In genomic region chr22:30249049-30250038, GRCh38 we compare ENCODE assay signal across 10 cellular contexts. TPM values are rescaled to one million over a fixed set of nuclear protein-coding genes. Genes with fewer than 3 reads are reported as not detected.
DNase-seq lines count a peak whose midpoint lies in the region; ATAC-seq, FAIRE-seq and TF ChIP-seq lines count a peak whose summit lies in the region.
"Had no signal": no experiment of that assay in that cellular context is flagged by ENCODE, and none has a peak within 500 bp of the region (broad histone marks: within the 10 kb centered on the region; RNA-seq: fewer than 3 reads in every experiment).

No MANE protein-coding gene starts in this region.

- peak overlapping the region; percentile 99 for H3K14ac ChIP-seq in neuronal stem cell (ENCODE audit: low read length)

- no peak overlapping the region for H4K91ac ChIP-seq in neuronal stem cell (ENCODE audit: low read depth, low read length, poor library complexity)

- ATAC-seq in HG03139 (IDR thresholded peaks at IDR 0.05; ENCODE audit: unreplicated experiment) (no peak), pancreas (no peak)

- H3K36me3 ChIP-seq in HEK293 (ENCODE audit: control insufficient read depth in 2 of 2, insufficient read depth in 1 of 2, low read length in 2 of 2) (peaks cover 0 to 5% of the 10 kb centered on the region in 2 experiments; a peak in 1 of 3 replicates), colonic mucosa (no peaks in the 10 kb centered on the region), neuronal stem cell (replicated peaks in 1 of 2; ENCODE audit: control insufficient read depth in 2 of 2, insufficient read depth in 2 of 2, low read length in 2 of 2) (peaks cover 0 to under 1% of the 10 kb centered on the region in 2 donors), pancreas (no peaks in the 10 kb centered on the region)

- H3K18ac ChIP-seq in neuronal stem cell (ENCODE audit: low read length), result peak overlapping the region; percentile 55

- peak overlapping the region; percentile 24 for H4K8ac ChIP-seq in neuronal stem cell (ENCODE audit: low read depth, low read length)

- peak overlapping the region; percentile 5 for H2BK15ac ChIP-seq in neuronal stem cell (ENCODE audit: low read length)

- H3K4me1 ChIP-seq in HEK293 (ENCODE audit: control insufficient read depth, insufficient read depth, low read length), result peaks cover 3% of the 10 kb centered on the region
- H3K4me1 ChIP-seq in colonic mucosa, result peaks cover 26% of the 10 kb centered on the region
- H3K4me1 ChIP-seq in neuronal stem cell (ENCODE audit: control insufficient read depth in 2 of 2, insufficient read depth in 1 of 2, low read depth in 1 of 2, low read length in 2 of 2), result peaks cover 23 to 46% of the 10 kb centered on the region in 2 donors
- H3K4me1 ChIP-seq in pancreas, result no peaks in the 10 kb centered on the region

- peak overlapping the region; percentile 66 for H2AFZ ChIP-seq in neuronal stem cell (ENCODE audit: low read length)

- no peak for TF ChIP-seq CTCF in HEK293 (tag by site-specific recombination; IDR thresholded peaks at IDR 0.05)
- TF ChIP-seq CTCF in colonic mucosa (IDR thresholded peaks at IDR 0.05), result no peak
- no peak for TF ChIP-seq CTCF in pancreas (IDR thresholded peaks at IDR 0.05)

- H2BK5ac ChIP-seq in neuronal stem cell (ENCODE audit: low read length), result no peak overlapping the region

- H3K23ac ChIP-seq in neuronal stem cell (ENCODE audit: low read depth, low read length, poor library complexity), result peak overlapping the region; percentile 1

- WGBS in neuronal stem cell (ENCODE audit: extremely low coverage in 2 of 2, insufficient read length in 2 of 2, insufficient replicate concordance in 1 of 2), 2 donors, result no CpG with 5 or more reads among the region's 27 CpGs
- 75 to 80% methylated on average over 27 of the region's 27 CpGs for WGBS in pancreas, 2 donors

- POLR2A ChIA-PET in HEK293 (lab: Yijun Ruan, JAX), result no interaction called here

- H3K9ac ChIP-seq in colonic mucosa (ENCODE audit: low read depth in 2 of 2, low read length in 2 of 2) (peak overlapping the region; percentile 37 to 78), neuronal stem cell (ENCODE audit: low read depth, low read length, poor library complexity) (peak overlapping the region; percentile 66)

- no peak overlapping the region for H3K27ac ChIP-seq in HEK293 (ENCODE audit: extremely low read depth, low read depth, low read length)
- no peak overlapping the region for H3K27ac ChIP-seq in colonic mucosa
- H3K27ac ChIP-seq in neuronal stem cell (replicated peaks; ENCODE audit: low read length), result no peak overlapping the region
- H3K27ac ChIP-seq in pancreas, result no peak overlapping the region

- peak overlapping the region; percentile 65 for H2BK12ac ChIP-seq in neuronal stem cell (ENCODE audit: low read length)

- no peaks in the 10 kb centered on the region for H3K79me1 ChIP-seq in neuronal stem cell (ENCODE audit: low read depth, low read length)

- H3K4me2 ChIP-seq in neuronal stem cell (ENCODE audit: insufficient read depth, low read length, poor library complexity, severe bottlenecking), result no peak overlapping the region

- H3K4me3 ChIP-seq in HEK293 (ENCODE audit: low read depth, low read length) (no peak overlapping the region), colonic mucosa (no peak overlapping the region), neuronal stem cell (ENCODE audit: low read length in 2 of 2) (no peak overlapping the region), pancreas (no peak overlapping the region)

- H3K27me3 ChIP-seq in colonic mucosa, result peaks cover 6% of the 10 kb centered on the region
- H3K27me3 ChIP-seq in neuronal stem cell (ENCODE audit: control insufficient read depth in 3 of 3, insufficient read depth in 3 of 3, low read depth in 1 of 3, low read length in 3 of 3), result peaks cover 0 to 11% (median 0%) of the 10 kb centered on the region in 3 experiments
- H3K27me3 ChIP-seq in pancreas, result no peaks in the 10 kb centered on the region

- peak overlapping the region; percentile 81 for H2BK120ac ChIP-seq in neuronal stem cell (ENCODE audit: low read depth, low read length)

- DNase-seq in colonic mucosa (peak; percentile 54), neuronal stem cell (ENCODE audit: low spot score) (no peak), NCI-H1417 (lab: John Stamatoyannopoulos, UW) (no peak), A172 (ENCODE audit: low spot score) (no peak), pancreas (no peak)
- DNase-seq: C1 segment of cervical spinal cord had no signal

- intact Hi-C loops in colonic mucosa (cut with DNase I), result no loop called here
- intact Hi-C loops in pancreas (cut with DNase I), result loop anchor here in 1 of 3 donors (5.0 kb wide), 1 partner anchor 142 kb away; no protein-coding TSS in a partner anchor

- peak overlapping the region; percentile 29 for H3K4ac ChIP-seq in neuronal stem cell (ENCODE audit: low read length)

- H3K9me3 ChIP-seq in HEK293 (ENCODE audit: control insufficient read depth, insufficient read depth, low read depth, low read length), result no peaks in the 10 kb centered on the region
- no peaks in the 10 kb centered on the region for H3K9me3 ChIP-seq in colonic mucosa
- H3K9me3 ChIP-seq in neuronal stem cell (replicated peaks in 1 of 2; ENCODE audit: control insufficient read depth in 2 of 2, insufficient read depth in 1 of 2, low read depth in 1 of 2, low read length in 2 of 2), result no peaks in the 10 kb centered on the region
- H3K9me3 ChIP-seq in pancreas, result no peaks in the 10 kb centered on the region

- peak overlapping the region; percentile 85 for H2AK5ac ChIP-seq in neuronal stem cell (ENCODE audit: low read depth, low read length)

- FAIRE-seq in A204.1 (lab: Jason Lieb, UNC) (peak; percentile 16), pancreas (lab: Jason Lieb, UNC) (no peak)
- FAIRE-seq: bronchial epithelial cell had no signal

- CTCF ChIA-PET in HEK293 (lab: Yijun Ruan, JAX), result interaction anchor here (0.5 to 3.1 kb wide), 5 partner anchors 91 to 235 kb away, joined by 3 to 16 read pairs (median 3); no protein-coding TSS in a partner anchor

TF ChIP-seq in HEK293, 187 proteins besides CTCF, POLR2A, EP300 and RAD21 (continues in another document):
- TF ChIP-seq, protein P1, sequence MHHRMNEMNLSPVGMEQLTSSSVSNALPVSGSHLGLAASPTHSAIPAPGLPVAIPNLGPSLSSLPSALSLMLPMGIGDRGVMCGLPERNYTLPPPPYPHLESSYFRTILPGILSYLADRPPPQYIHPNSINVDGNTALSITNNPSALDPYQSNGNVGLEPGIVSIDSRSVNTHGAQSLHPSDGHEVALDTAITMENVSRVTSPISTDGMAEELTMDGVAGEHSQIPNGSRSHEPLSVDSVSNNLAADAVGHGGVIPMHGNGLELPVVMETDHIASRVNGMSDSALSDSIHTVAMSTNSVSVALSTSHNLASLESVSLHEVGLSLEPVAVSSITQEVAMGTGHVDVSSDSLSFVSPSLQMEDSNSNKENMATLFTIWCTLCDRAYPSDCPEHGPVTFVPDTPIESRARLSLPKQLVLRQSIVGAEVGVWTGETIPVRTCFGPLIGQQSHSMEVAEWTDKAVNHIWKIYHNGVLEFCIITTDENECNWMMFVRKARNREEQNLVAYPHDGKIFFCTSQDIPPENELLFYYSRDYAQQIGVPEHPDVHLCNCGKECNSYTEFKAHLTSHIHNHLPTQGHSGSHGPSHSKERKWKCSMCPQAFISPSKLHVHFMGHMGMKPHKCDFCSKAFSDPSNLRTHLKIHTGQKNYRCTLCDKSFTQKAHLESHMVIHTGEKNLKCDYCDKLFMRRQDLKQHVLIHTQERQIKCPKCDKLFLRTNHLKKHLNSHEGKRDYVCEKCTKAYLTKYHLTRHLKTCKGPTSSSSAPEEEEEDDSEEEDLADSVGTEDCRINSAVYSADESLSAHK (tag by site-specific recombination; IDR thresholded peaks at IDR 0.05), result no peak
- TF ChIP-seq ZNF398 (tag by site-specific recombination; IDR thresholded peaks at IDR 0.05) (no peak), ZFHX2 (tag by site-specific recombination; conservative IDR thresholded peaks at IDR 0.05) (peak; percentile 63)

RNA-seq across cellular contexts. Expression of gene LIF, which starts 2.8 kb away (rescaled TPM):
- total RNA-seq in colonic mucosa (10 to 100 TPM in 1 of 2 donors, 1 to 10 TPM in 1; 9.5 to 12.5 TPM), pancreas (1 to 10 TPM in 4 of 6 donors, under 1 TPM in 2; 0.32 to 5.8 (median 1.5) TPM)
- polyA plus RNA-seq in neuronal stem cell (2013, experiment 1 of 2), result 1.4 TPM
- 1.4 TPM for polyA plus RNA-seq in neuronal stem cell (2013, experiment 2 of 2)
- total RNA-seq in A172 (2014; rRNA removed; shearing (Covaris generic)), result 24.8 and 25.4 TPM in 2 replicates
- 1 to 10 TPM; 2.7 to 4.5 TPM for polyA plus RNA-seq in pancreas

RNA-seq across cellular contexts. Expression of gene OSM, which starts 17.3 kb away (rescaled TPM):
- under 1 TPM; 0.21 to 0.44 TPM for total RNA-seq in colonic mucosa
- polyA plus RNA-seq in neuronal stem cell (2013, experiment 1 of 2), result 0.01 TPM
- 0.04 TPM for polyA plus RNA-seq in neuronal stem cell (2013, experiment 2 of 2)
- total RNA-seq in A172 (2014; rRNA removed; shearing (Covaris generic)), result not detected in 2 replicates
- total RNA-seq in pancreas, result 1 to 10 TPM in 2 of 6 donors, under 1 TPM in 3, not detected in 1; 0.13 to 1.5 (median 0.38) TPM
- polyA plus RNA-seq in pancreas, result under 1 TPM; 0.23 to 0.26 TPM
- total RNA-seq: bronchial epithelial cell had no signal

RNA-seq across cellular contexts. Expression of gene CASTOR1, which starts 40.0 kb away (rescaled TPM):
- total RNA-seq in colonic mucosa (1 to 10 TPM; 4.5 to 5.0 TPM), pancreas (1 to 10 TPM; 1.8 to 7.3 (median 3.8) TPM)
- polyA plus RNA-seq in neuronal stem cell (2013, experiment 1 of 2), result 13.2 TPM
- 14.0 TPM for polyA plus RNA-seq in neuronal stem cell (2013, experiment 2 of 2)
- 12.8 and 20.8 TPM in 2 replicates for total RNA-seq in A172 (2014; rRNA removed; shearing (Covaris generic))
- 1 to 10 TPM; 7.3 to 8.3 TPM for polyA plus RNA-seq in pancreas
